1 cellular context compared by ENCODE assay signal in genomic region chr9:68975644-68976043, GRCh38.
TF ChIP-seq lines count a peak whose summit lies in the region.

No MANE protein-coding gene starts in this region.

TF ChIP-seq in HepG2, 621 proteins besides CTCF, POLR2A, EP300 and RAD21:
- TF ChIP-seq ATF7 (IDR thresholded peaks at IDR 0.05): peak; percentile 20; the same call in 1 of the 2 replicates
- TF ChIP-seq ATF7 (CRISPR knock-in tag; IDR thresholded peaks at IDR 0.05): no peak
- no peak for TF ChIP-seq CREB1 (IDR thresholded peaks at IDR 0.05)
- no peak for TF ChIP-seq CREB1 (CRISPR knock-in tag; IDR thresholded peaks at IDR 0.05)
